ENCODE assay signal across 16 cellular contexts in genomic region chr6:148186916-148187315, GRCh38.
"Had no signal": no experiment of that assay in that cellular context is flagged by ENCODE, and none has a peak within 500 bp of the region (broad histone marks: within the 10 kb centered on the region; RNA-seq: fewer than 3 reads in every experiment).

No MANE protein-coding gene starts in this region.

- H3K4me2 ChIP-seq: smooth muscle cell had no signal

- H3K4me1 ChIP-seq: right atrium auricular region, uterus had no signal

- H3K27ac ChIP-seq: epithelial cell of prostate, right atrium auricular region, suprapubic skin, thyroid gland, uterus had no signal

- H3K4me3 ChIP-seq: lung, right atrium auricular region, smooth muscle cell, suprapubic skin, thyroid gland, uterus had no signal

- H3K27me3 ChIP-seq: right atrium auricular region, suprapubic skin, thyroid gland, uterus had no signal

- H3K9me3 ChIP-seq: right atrium auricular region, suprapubic skin, thyroid gland, uterus had no signal

- H3K36me3 ChIP-seq: right atrium auricular region, suprapubic skin, thyroid gland, uterus had no signal

- ATAC-seq: left ventricle myocardium superior; naive thymus-derived CD4-positive, alpha-beta T cell had no signal

- DNase-seq: effector memory CD4-positive, alpha-beta T cell; foreskin melanocyte; hypothalamus; left ventricle myocardium superior; mesendoderm; naive thymus-derived CD4-positive, alpha-beta T cell; nephron progenitor cell; stimulated activated CD4-positive, alpha-beta T cell treated with anti-CD3 and anti-CD28 coated beads, Interleukin-2, amount 100 ng/mL, for 48 hours; stimulated activated naive CD4-positive, alpha-beta T cell treated with Interleukin-2 at 50 U/mL for 16 hours; thyroid gland; uterus had no signal
